1 cellular context compared by ENCODE assay signal in the genomic region with DNA sequence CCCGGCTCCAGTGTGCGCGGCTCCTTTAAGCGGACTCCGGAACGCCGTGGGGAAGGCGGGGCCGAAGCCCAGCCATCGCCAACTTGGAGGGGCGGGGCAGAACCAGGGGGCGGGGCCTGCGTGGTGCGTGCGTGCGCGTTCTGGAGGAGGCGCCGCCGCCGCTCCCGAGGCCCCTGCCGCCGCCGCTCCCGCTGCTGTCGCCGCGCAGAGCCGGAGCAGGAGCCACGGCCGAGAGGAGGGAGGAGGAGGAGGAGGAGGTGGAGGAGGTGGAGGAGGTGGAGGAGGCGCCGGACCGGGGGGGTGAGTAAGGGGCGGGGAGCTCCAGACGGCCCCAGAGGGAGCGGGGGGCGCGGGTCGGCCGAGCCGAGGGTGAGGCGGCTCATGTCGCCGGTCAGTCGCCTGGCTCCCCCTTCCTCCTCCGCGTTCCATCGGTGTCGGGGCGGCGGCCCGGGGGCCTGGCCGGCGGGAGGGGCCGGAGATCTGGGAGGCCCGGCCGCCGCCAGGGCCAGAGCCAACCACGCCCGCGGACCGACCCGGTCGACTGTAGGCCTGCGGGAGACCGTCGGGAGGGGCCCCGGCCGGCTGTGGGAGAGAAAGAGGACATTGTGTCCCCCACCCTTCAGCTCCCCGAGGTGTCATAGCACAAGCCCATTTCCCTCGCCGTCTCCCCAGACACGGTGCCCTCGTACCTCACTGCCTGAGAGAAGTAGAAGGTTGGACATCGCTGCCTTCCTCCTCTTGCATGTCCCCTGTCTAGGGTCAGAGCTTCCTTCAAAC.
TF ChIP-seq lines count a peak whose summit lies in the region.

TSS of gene RAP1A (plus strand) at position 155 of the 777 bp plus-strand sequence. CDS start 71,572 bp downstream, outside the sequence.

TF ChIP-seq in HepG2, 621 proteins besides CTCF, POLR2A, EP300 and RAD21 (continued from another document and continues in another):
- TF ChIP-seq ZNF543 (CRISPR knock-in tag; IDR thresholded peaks at IDR 0.05) = 0 out of 2 replicates have a peak, but pooled peaks have one; percentile 42
- TF ChIP-seq, protein P1, sequence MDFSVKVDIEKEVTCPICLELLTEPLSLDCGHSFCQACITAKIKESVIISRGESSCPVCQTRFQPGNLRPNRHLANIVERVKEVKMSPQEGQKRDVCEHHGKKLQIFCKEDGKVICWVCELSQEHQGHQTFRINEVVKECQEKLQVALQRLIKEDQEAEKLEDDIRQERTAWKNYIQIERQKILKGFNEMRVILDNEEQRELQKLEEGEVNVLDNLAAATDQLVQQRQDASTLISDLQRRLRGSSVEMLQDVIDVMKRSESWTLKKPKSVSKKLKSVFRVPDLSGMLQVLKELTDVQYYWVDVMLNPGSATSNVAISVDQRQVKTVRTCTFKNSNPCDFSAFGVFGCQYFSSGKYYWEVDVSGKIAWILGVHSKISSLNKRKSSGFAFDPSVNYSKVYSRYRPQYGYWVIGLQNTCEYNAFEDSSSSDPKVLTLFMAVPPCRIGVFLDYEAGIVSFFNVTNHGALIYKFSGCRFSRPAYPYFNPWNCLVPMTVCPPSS (IDR thresholded peaks at IDR 0.05) = no peak
- 0 out of 2 replicates have a peak, but pooled peaks have one; percentile 53 for TF ChIP-seq ZNF343 (CRISPR knock-in tag; IDR thresholded peaks at IDR 0.05)
- TF ChIP-seq NFE2L1 (CRISPR knock-in tag; IDR thresholded peaks at IDR 0.05; ENCODE audit: borderline replicate concordance) = no peak
- TF ChIP-seq, protein P2, sequence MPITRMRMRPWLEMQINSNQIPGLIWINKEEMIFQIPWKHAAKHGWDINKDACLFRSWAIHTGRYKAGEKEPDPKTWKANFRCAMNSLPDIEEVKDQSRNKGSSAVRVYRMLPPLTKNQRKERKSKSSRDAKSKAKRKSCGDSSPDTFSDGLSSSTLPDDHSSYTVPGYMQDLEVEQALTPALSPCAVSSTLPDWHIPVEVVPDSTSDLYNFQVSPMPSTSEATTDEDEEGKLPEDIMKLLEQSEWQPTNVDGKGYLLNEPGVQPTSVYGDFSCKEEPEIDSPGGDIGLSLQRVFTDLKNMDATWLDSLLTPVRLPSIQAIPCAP (CRISPR knock-in tag; IDR thresholded peaks at IDR 0.05; ENCODE audit: low read depth) = no peak
- TF ChIP-seq, protein P3, sequence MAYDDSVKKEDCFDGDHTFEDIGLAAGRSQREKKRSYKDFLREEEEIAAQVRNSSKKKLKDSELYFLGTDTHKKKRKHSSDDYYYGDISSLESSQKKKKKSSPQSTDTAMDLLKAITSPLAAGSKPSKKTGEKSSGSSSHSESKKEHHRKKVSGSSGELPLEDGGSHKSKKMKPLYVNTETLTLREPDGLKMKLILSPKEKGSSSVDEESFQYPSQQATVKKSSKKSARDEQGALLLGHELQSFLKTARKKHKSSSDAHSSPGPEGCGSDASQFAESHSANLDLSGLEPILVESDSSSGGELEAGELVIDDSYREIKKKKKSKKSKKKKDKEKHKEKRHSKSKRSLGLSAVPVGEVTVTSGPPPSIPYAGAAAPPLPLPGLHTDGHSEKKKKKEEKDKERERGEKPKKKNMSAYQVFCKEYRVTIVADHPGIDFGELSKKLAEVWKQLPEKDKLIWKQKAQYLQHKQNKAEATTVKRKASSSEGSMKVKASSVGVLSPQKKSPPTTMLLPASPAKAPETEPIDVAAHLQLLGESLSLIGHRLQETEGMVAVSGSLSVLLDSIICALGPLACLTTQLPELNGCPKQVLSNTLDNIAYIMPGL (CRISPR knock-in tag; IDR thresholded peaks at IDR 0.05; ENCODE audit: borderline replicate concordance in 1 of 2, low read depth in 1 of 2) = peak in 1 of 2 experiments; percentile 54; a peak in 1 of 4 replicates
- TF ChIP-seq RBM39 (IDR thresholded peaks at IDR 0.05; ENCODE audit: low read depth, low read length, poor library complexity, severe bottlenecking) = no peak
- TF ChIP-seq ZNF687 (CRISPR knock-in tag; IDR thresholded peaks at IDR 0.05) = peak; percentile 59
- peak; percentile 40 for TF ChIP-seq KMT2B (CRISPR knock-in tag; IDR thresholded peaks at IDR 0.05)
- TF ChIP-seq, protein P4, sequence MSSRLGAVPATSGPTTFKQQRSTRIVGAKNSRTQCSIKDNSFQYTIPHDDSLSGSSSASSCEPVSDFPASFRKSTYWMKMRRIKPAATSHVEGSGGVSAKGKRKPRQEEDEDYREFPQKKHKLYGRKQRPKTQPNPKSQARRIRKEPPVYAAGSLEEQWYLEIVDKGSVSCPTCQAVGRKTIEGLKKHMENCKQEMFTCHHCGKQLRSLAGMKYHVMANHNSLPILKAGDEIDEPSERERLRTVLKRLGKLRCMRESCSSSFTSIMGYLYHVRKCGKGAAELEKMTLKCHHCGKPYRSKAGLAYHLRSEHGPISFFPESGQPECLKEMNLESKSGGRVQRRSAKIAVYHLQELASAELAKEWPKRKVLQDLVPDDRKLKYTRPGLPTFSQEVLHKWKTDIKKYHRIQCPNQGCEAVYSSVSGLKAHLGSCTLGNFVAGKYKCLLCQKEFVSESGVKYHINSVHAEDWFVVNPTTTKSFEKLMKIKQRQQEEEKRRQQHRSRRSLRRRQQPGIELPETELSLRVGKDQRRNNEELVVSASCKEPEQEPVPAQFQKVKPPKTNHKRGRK (CRISPR knock-in tag; IDR thresholded peaks at IDR 0.05) = no peak
- no peak for TF ChIP-seq SMYD3 (CRISPR knock-in tag; IDR thresholded peaks at IDR 0.05)
- no peak for TF ChIP-seq ZNF383 (CRISPR knock-in tag; IDR thresholded peaks at IDR 0.05; ENCODE audit: borderline replicate concordance)
- 0 out of 2 replicates have a peak, but pooled peaks have one; percentile 17 for TF ChIP-seq HOXD1 (CRISPR knock-in tag; IDR thresholded peaks at IDR 0.05)
- TF ChIP-seq CREB1 (IDR thresholded peaks at IDR 0.05) = no peak
- no peak for TF ChIP-seq CREB1 (CRISPR knock-in tag; IDR thresholded peaks at IDR 0.05)
- TF ChIP-seq TAF1 (CRISPR knock-in tag; IDR thresholded peaks at IDR 0.05) = peak; percentile 63
- peak; percentile 39 for TF ChIP-seq HNRNPLL (IDR thresholded peaks at IDR 0.05; ENCODE audit: low read depth, low read length, poor library complexity, severe bottlenecking)
- TF ChIP-seq HOXA9 (CRISPR knock-in tag; IDR thresholded peaks at IDR 0.05; ENCODE audit: borderline replicate concordance) = no peak
- TF ChIP-seq CBX5 (CRISPR knock-in tag; IDR thresholded peaks at IDR 0.05; ENCODE audit: borderline replicate concordance) = no peak
- no peak for TF ChIP-seq DMAP1 (CRISPR knock-in tag; IDR thresholded peaks at IDR 0.05)
- no peak for TF ChIP-seq ZKSCAN8 (CRISPR knock-in tag; IDR thresholded peaks at IDR 0.05; ENCODE audit: borderline replicate concordance)
- TF ChIP-seq ZNF274 (CRISPR knock-in tag; IDR thresholded peaks at IDR 0.05) = no peak
- TF ChIP-seq TBX2 (CRISPR knock-in tag; IDR thresholded peaks at IDR 0.05; ENCODE audit: borderline replicate concordance) = no peak
- no peak for TF ChIP-seq ZNF577 (CRISPR knock-in tag; IDR thresholded peaks at IDR 0.05; ENCODE audit: borderline replicate concordance, low read depth)
- TF ChIP-seq ZNF788 (CRISPR knock-in tag; IDR thresholded peaks at IDR 0.05; ENCODE audit: borderline replicate concordance) = peak; percentile 45; the same call in 1 of the 2 replicates
- peak; percentile 45; the same call in 1 of the 2 replicates for TF ChIP-seq ZNF670 (CRISPR knock-in tag; IDR thresholded peaks at IDR 0.05; ENCODE audit: borderline replicate concordance)
- TF ChIP-seq, protein P5, sequence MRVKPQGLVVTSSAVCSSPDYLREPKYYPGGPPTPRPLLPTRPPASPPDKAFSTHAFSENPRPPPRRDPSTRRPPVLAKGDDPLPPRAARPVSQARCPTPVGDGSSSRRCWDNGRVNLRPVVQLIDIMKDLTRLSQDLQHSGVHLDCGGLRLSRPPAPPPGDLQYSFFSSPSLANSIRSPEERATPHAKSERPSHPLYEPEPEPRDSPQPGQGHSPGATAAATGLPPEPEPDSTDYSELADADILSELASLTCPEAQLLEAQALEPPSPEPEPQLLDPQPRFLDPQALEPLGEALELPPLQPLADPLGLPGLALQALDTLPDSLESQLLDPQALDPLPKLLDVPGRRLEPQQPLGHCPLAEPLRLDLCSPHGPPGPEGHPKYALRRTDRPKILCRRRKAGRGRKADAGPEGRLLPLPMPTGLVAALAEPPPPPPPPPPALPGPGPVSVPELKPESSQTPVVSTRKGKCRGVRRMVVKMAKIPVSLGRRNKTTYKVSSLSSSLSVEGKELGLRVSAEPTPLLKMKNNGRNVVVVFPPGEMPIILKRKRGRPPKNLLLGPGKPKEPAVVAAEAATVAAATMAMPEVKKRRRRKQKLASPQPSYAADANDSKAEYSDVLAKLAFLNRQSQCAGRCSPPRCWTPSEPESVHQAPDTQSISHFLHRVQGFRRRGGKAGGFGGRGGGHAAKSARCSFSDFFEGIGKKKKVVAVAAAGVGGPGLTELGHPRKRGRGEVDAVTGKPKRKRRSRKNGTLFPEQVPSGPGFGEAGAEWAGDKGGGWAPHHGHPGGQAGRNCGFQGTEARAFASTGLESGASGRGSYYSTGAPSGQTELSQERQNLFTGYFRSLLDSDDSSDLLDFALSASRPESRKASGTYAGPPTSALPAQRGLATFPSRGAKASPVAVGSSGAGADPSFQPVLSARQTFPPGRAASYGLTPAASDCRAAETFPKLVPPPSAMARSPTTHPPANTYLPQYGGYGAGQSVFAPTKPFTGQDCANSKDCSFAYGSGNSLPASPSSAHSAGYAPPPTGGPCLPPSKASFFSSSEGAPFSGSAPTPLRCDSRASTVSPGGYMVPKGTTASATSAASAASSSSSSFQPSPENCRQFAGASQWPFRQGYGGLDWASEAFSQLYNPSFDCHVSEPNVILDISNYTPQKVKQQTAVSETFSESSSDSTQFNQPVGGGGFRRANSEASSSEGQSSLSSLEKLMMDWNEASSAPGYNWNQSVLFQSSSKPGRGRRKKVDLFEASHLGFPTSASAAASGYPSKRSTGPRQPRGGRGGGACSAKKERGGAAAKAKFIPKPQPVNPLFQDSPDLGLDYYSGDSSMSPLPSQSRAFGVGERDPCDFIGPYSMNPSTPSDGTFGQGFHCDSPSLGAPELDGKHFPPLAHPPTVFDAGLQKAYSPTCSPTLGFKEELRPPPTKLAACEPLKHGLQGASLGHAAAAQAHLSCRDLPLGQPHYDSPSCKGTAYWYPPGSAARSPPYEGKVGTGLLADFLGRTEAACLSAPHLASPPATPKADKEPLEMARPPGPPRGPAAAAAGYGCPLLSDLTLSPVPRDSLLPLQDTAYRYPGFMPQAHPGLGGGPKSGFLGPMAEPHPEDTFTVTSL (CRISPR knock-in tag; IDR thresholded peaks at IDR 0.05; ENCODE audit: borderline replicate concordance) = no peak
- peak; percentile 22; the same call in 1 of the 2 replicates for TF ChIP-seq THAP11 (CRISPR knock-in tag; IDR thresholded peaks at IDR 0.05)
- TF ChIP-seq, protein P6, sequence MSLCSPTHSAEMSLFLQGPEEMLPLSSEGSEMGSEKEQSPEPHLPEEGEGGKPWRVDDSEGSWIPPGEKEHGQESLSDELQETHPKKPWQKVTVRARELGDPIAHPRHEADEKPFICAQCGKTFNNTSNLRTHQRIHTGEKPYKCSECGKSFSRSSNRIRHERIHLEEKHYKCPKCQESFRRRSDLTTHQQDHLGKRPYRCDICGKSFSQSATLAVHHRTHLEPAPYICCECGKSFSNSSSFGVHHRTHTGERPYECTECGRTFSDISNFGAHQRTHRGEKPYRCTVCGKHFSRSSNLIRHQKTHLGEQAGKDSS (CRISPR knock-in tag; IDR thresholded peaks at IDR 0.05; ENCODE audit: borderline replicate concordance, low read depth) = no peak
- 0 out of 2 replicates have a peak, but pooled peaks have one; percentile 25 for TF ChIP-seq ZNF441 (CRISPR knock-in tag; IDR thresholded peaks at IDR 0.05; ENCODE audit: borderline replicate concordance)
- TF ChIP-seq DPF2 (CRISPR knock-in tag; IDR thresholded peaks at IDR 0.05; ENCODE audit: borderline replicate concordance, low read depth) = no peak
- peak; percentile 74 for TF ChIP-seq POGZ (CRISPR knock-in tag; IDR thresholded peaks at IDR 0.05)
- no peak for TF ChIP-seq HDAC1 (CRISPR knock-in tag; IDR thresholded peaks at IDR 0.05)
- no peak for TF ChIP-seq CEBPG (CRISPR knock-in tag; IDR thresholded peaks at IDR 0.05)
- TF ChIP-seq, protein P7, sequence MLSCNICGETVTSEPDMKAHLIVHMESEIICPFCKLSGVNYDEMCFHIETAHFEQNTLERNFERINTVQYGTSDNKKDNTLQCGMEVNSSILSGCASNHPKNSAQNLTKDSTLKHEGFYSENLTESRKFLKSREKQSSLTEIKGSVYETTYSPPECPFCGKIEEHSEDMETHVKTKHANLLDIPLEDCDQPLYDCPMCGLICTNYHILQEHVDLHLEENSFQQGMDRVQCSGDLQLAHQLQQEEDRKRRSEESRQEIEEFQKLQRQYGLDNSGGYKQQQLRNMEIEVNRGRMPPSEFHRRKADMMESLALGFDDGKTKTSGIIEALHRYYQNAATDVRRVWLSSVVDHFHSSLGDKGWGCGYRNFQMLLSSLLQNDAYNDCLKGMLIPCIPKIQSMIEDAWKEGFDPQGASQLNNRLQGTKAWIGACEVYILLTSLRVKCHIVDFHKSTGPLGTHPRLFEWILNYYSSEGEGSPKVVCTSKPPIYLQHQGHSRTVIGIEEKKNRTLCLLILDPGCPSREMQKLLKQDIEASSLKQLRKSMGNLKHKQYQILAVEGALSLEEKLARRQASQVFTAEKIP (CRISPR knock-in tag; IDR thresholded peaks at IDR 0.05; ENCODE audit: borderline replicate concordance) = no peak
- TF ChIP-seq AGO2 (optimal IDR thresholded peaks at IDR 0.05; ENCODE audit: low read depth, low read length) = peak; percentile 56
